In genomic region chr13:27251166-27252088, GRCh38 we compare ENCODE assay signal across 1 cellular context.
TF ChIP-seq lines count a peak whose summit lies in the region.

Gene RPL21 (plus strand): TSS chr13:27251558. CDS start chr13:27253777, 2,219 bp downstream.

TF ChIP-seq in H1, 55 proteins besides CTCF, POLR2A, EP300 and RAD21 (continued from another document):
- no peak for TF ChIP-seq BACH1 (IDR thresholded peaks at IDR 0.05; ENCODE audit: low read length)
- no peak for TF ChIP-seq POU5F1 (IDR thresholded peaks at IDR 0.05; ENCODE audit: low read depth, low read length)
- TF ChIP-seq TAF7 (optimal IDR thresholded peaks at IDR 0.05; ENCODE audit: borderline replicate concordance, low read depth, low read length) = peak; percentile 96
- TF ChIP-seq HDAC6 (IDR thresholded peaks at IDR 0.05; ENCODE audit: low read depth, low read length) = no peak
- TF ChIP-seq CHD2 (IDR thresholded peaks at IDR 0.05; ENCODE audit: low read length) = no peak
- no peak for TF ChIP-seq SP2 (IDR thresholded peaks at IDR 0.05; ENCODE audit: low read length)
- no peak for TF ChIP-seq RNF2 (IDR thresholded peaks at IDR 0.05; ENCODE audit: borderline replicate concordance, low read depth, low read length, missing control alignments, poor library complexity, severe bottlenecking)
- TF ChIP-seq SUZ12 (IDR thresholded peaks at IDR 0.05; ENCODE audit: low read length) = no peak
- no peak for TF ChIP-seq FOSL1 (IDR thresholded peaks at IDR 0.05; ENCODE audit: insufficient read depth, low read depth, low read length)
- peak; percentile 98 for TF ChIP-seq TAF1 (IDR thresholded peaks at IDR 0.05; ENCODE audit: low read depth, low read length)
- no peak for TF ChIP-seq NRF1 (IDR thresholded peaks at IDR 0.05; ENCODE audit: low read depth, low read length)
- no peak for TF ChIP-seq CTBP2 (IDR thresholded peaks at IDR 0.05; ENCODE audit: borderline replicate concordance, insufficient read depth, insufficient read length, low read length)
- peak; percentile 75 for TF ChIP-seq CEBPB (IDR thresholded peaks at IDR 0.05; ENCODE audit: low read depth, low read length)
- no peak for TF ChIP-seq RFX5 (IDR thresholded peaks at IDR 0.05; ENCODE audit: borderline replicate concordance, low read depth, low read length)
- TF ChIP-seq SP4 (IDR thresholded peaks at IDR 0.05; ENCODE audit: low read length) = peak; percentile 100
- TF ChIP-seq SIN3A (conservative IDR thresholded peaks at IDR 0.05 in 1 of 2, IDR thresholded peaks at IDR 0.05 in 1 of 2; ENCODE audit: low read depth in 1 of 2, low read length in 2 of 2) = peak in 1 of 2 experiments; percentile 86; a peak in 1 of 4 replicates
- no peak for TF ChIP-seq MAFK (IDR thresholded peaks at IDR 0.05; ENCODE audit: low read depth, low read length)
- peak; percentile 91 for TF ChIP-seq YY1 (IDR thresholded peaks at IDR 0.05; ENCODE audit: low read depth, low read length)
- peak; percentile 97 for TF ChIP-seq TBP (IDR thresholded peaks at IDR 0.05; ENCODE audit: low read depth, low read length)
- TF ChIP-seq RXRA (IDR thresholded peaks at IDR 0.05; ENCODE audit: insufficient read depth, low read depth, low read length) = no peak
- no peak for TF ChIP-seq JUN (IDR thresholded peaks at IDR 0.05; ENCODE audit: low read depth, low read length)
- TF ChIP-seq ATF2 (IDR thresholded peaks at IDR 0.05; ENCODE audit: low read length) = peak; percentile 63; the same call in 1 of the 2 replicates
- peak; percentile 56; the same call in 1 of the 2 replicates for TF ChIP-seq JUND (IDR thresholded peaks at IDR 0.05; ENCODE audit: low read length)
- no peak for TF ChIP-seq KDM1A (IDR thresholded peaks at IDR 0.05; ENCODE audit: borderline replicate concordance, low read length)
- 0 out of 2 replicates have a peak, but pooled peaks have one; percentile 19 for TF ChIP-seq E2F6 (IDR thresholded peaks at IDR 0.05)
- TF ChIP-seq SAP30 (IDR thresholded peaks at IDR 0.05; ENCODE audit: insufficient read depth, insufficient replicate concordance, low read length) = no peak
- no peak for TF ChIP-seq KDM5A (IDR thresholded peaks at IDR 0.05; ENCODE audit: low read length)
- peak; percentile 97 for TF ChIP-seq POLR2AphosphoS5 (IDR thresholded peaks at IDR 0.05; ENCODE audit: low read depth, low read length)
- TF ChIP-seq SIRT6 (IDR thresholded peaks at IDR 0.05; ENCODE audit: low read length) = no peak
- TF ChIP-seq PHF8 (conservative IDR thresholded peaks at IDR 0.05; ENCODE audit: low read depth, low read length) = peak; percentile 95
- TF ChIP-seq GABPA (IDR thresholded peaks at IDR 0.05; ENCODE audit: borderline replicate concordance, insufficient read depth, low read length) = peak; percentile 45; the same call in 1 of the 2 replicates
- no peak for TF ChIP-seq HDAC2 (IDR thresholded peaks at IDR 0.05; ENCODE audit: borderline replicate concordance in 1 of 2, low read depth in 2 of 2, low read length in 2 of 2)
- no peak for TF ChIP-seq CHD7 (IDR thresholded peaks at IDR 0.05; ENCODE audit: insufficient replicate concordance, low read length)
- peak; percentile 90; the same call in 1 of the 2 replicates for TF ChIP-seq GTF2F1 (IDR thresholded peaks at IDR 0.05; ENCODE audit: borderline replicate concordance, low read depth, low read length)
